1 cellular context compared by ENCODE assay signal in genomic region chr11:64165842-64166635, GRCh38.
A peak's percentile ranks its signal among the peaks of the same experiment; 100 is the strongest.
TF ChIP-seq lines count a peak whose summit lies in the region.

Gene MACROD1, minus strand, starts transcription at chr11:64166113. Its CDS starts 119 bp downstream, at chr11:64165994.

TF ChIP-seq in HepG2, 621 proteins besides CTCF, POLR2A, EP300 and RAD21 (continued from another document and continues in another):
- TF ChIP-seq MAZ (IDR thresholded peaks at IDR 0.05; ENCODE audit: borderline replicate concordance, low read depth, low read length) (no peak), MAZ (CRISPR knock-in tag; IDR thresholded peaks at IDR 0.05; ENCODE audit: low read depth) (peak; percentile 67), SMARCC2 (IDR thresholded peaks at IDR 0.05) (no peak), IRF1 (CRISPR knock-in tag; IDR thresholded peaks at IDR 0.05; ENCODE audit: low read depth) (no peak), AKNA (CRISPR knock-in tag; IDR thresholded peaks at IDR 0.05; ENCODE audit: borderline replicate concordance) (no peak), YEATS4 (CRISPR knock-in tag; IDR thresholded peaks at IDR 0.05; ENCODE audit: borderline replicate concordance) (peak; percentile 81), PATZ1 (CRISPR knock-in tag; IDR thresholded peaks at IDR 0.05) (peak; percentile 6; the same call in 1 of the 2 replicates), ZBTB37 (CRISPR knock-in tag; IDR thresholded peaks at IDR 0.05) (no peak), ISX (CRISPR knock-in tag; conservative IDR thresholded peaks at IDR 0.05) (no peak), PRMT3 (CRISPR knock-in tag; IDR thresholded peaks at IDR 0.05; ENCODE audit: borderline replicate concordance, low read depth) (no peak), FOSL2 (CRISPR knock-in tag; IDR thresholded peaks at IDR 0.05) (no peak), HDAC1 (CRISPR knock-in tag; IDR thresholded peaks at IDR 0.05) (peak; percentile 83), NFKB2 (CRISPR knock-in tag; IDR thresholded peaks at IDR 0.05; ENCODE audit: borderline replicate concordance) (no peak), RBM22 (optimal IDR thresholded peaks at IDR 0.05; ENCODE audit: low read length) (no peak), SP140L (CRISPR knock-in tag; IDR thresholded peaks at IDR 0.05; ENCODE audit: borderline replicate concordance) (peak; percentile 81; the same call in 1 of the 2 replicates), ZNF10 (CRISPR knock-in tag; IDR thresholded peaks at IDR 0.05; ENCODE audit: borderline replicate concordance, low read depth) (no peak), NCOA5 (CRISPR knock-in tag; IDR thresholded peaks at IDR 0.05) (no peak), KDM1A (CRISPR knock-in tag; IDR thresholded peaks at IDR 0.05) (no peak), ATF2 (CRISPR knock-in tag; IDR thresholded peaks at IDR 0.05) (0 out of 2 replicates have a peak, but pooled peaks have one; percentile 16), CENPT (CRISPR knock-in tag; IDR thresholded peaks at IDR 0.05; ENCODE audit: low read depth) (no peak; the same call in 1 of the 2 replicates), DRAP1 (CRISPR knock-in tag; IDR thresholded peaks at IDR 0.05) (no peak; the same call in 1 of the 2 replicates), ZNF770 (CRISPR knock-in tag; IDR thresholded peaks at IDR 0.05) (peak; percentile 65), ZNF616 (CRISPR knock-in tag; IDR thresholded peaks at IDR 0.05; ENCODE audit: low read depth) (no peak), CREB3 (CRISPR knock-in tag; IDR thresholded peaks at IDR 0.05) (no peak), ZNF558 (CRISPR knock-in tag; IDR thresholded peaks at IDR 0.05; ENCODE audit: borderline replicate concordance) (peak; percentile 78; the same call in 1 of the 2 replicates), HNRNPUL1 (IDR thresholded peaks at IDR 0.05; ENCODE audit: low read depth, low read length) (no peak), ZNF776 (CRISPR knock-in tag; IDR thresholded peaks at IDR 0.05) (no peak; the same call in 1 of the 2 replicates), ZNF33A (CRISPR knock-in tag; IDR thresholded peaks at IDR 0.05; ENCODE audit: borderline replicate concordance) (no peak), HHEX (CRISPR knock-in tag; IDR thresholded peaks at IDR 0.05) (no peak), POLR2G (IDR thresholded peaks at IDR 0.05; ENCODE audit: low read depth, low read length) (peak; percentile 81), TGIF2 (CRISPR knock-in tag; IDR thresholded peaks at IDR 0.05) (no peak), AGO2 (optimal IDR thresholded peaks at IDR 0.05; ENCODE audit: low read depth, low read length) (peak; percentile 86), WIZ (CRISPR knock-in tag; IDR thresholded peaks at IDR 0.05) (0 out of 2 replicates have a peak, but pooled peaks have one; percentile 31), ZNF414 (CRISPR knock-in tag; IDR thresholded peaks at IDR 0.05) (peak; percentile 67; the same call in 1 of the 2 replicates), NFE2L1 (CRISPR knock-in tag; IDR thresholded peaks at IDR 0.05; ENCODE audit: borderline replicate concordance) (no peak), NFATC3 (CRISPR knock-in tag; IDR thresholded peaks at IDR 0.05) (no peak), DMTF1 (CRISPR knock-in tag; IDR thresholded peaks at IDR 0.05) (no peak), TCF12 (IDR thresholded peaks at IDR 0.05) (no peak), TCF12 (CRISPR knock-in tag; IDR thresholded peaks at IDR 0.05) (no peak), BORCS8-MEF2B (CRISPR knock-in tag; IDR thresholded peaks at IDR 0.05) (peak; percentile 32), ZNF333 (CRISPR knock-in tag; IDR thresholded peaks at IDR 0.05; ENCODE audit: borderline replicate concordance) (no peak; the same call in 1 of the 2 replicates), DDIT3 (CRISPR knock-in tag; IDR thresholded peaks at IDR 0.05) (no peak), ZSCAN5A (CRISPR knock-in tag; IDR thresholded peaks at IDR 0.05; ENCODE audit: borderline replicate concordance) (no peak)
